Comparison of ENCODE assay signal across 8 cellular contexts in genomic region chr19:32976223-32976805, GRCh38. TPM values are rescaled to one million over a fixed set of nuclear protein-coding genes. Genes with fewer than 3 reads are reported as not detected.
DNase-seq lines count a peak whose midpoint lies in the region; ATAC-seq and TF ChIP-seq lines count a peak whose summit lies in the region.

No MANE protein-coding gene starts in this region.

- no peaks in the 10 kb centered on the region for H4K20me1 ChIP-seq in H9 (ENCODE audit: control insufficient read depth, insufficient read depth, insufficient read length)

- peak overlapping the region; percentile 71 for H3K27ac ChIP-seq in H9 (ENCODE audit: insufficient read length, low read depth, low read length)
- no peak overlapping the region for H3K27ac ChIP-seq in effector memory CD4-positive, alpha-beta T cell (ENCODE audit: insufficient read depth, low read length, poor library complexity, severe bottlenecking)

- peaks cover 7 to 56% (median 33%) of the 10 kb centered on the region in 3 experiments; a peak in 6 of 7 replicates for H3K36me3 Mint-ChIP-seq in H9 (ENCODE audit: insufficient read depth in 1 of 3, low read depth in 3 of 3)

- no peak overlapping the region for H2BK15ac ChIP-seq in H9 (ENCODE audit: low read depth, low read length)

- no peak overlapping the region for H2BK12ac ChIP-seq in H9 (ENCODE audit: insufficient read length, low read depth, low read length)

- H3K9ac ChIP-seq in H9 (ENCODE audit: extremely low read depth, insufficient read length, low read length) = no peak overlapping the region

- no peaks in the 10 kb centered on the region for H3K9me3 ChIP-seq in H9 (ENCODE audit: control insufficient read depth, low read depth, low read length)
- no peaks in the 10 kb centered on the region for H3K9me3 ChIP-seq in effector memory CD4-positive, alpha-beta T cell (ENCODE audit: control insufficient read depth, low read length)

- no peak overlapping the region for H4K5ac ChIP-seq in H9 (ENCODE audit: insufficient read length, low read depth, low read length)

- H3K79me1 ChIP-seq in H9 (ENCODE audit: insufficient read depth, low read depth, low read length, poor library complexity, severe bottlenecking) = no peaks in the 10 kb centered on the region

- H3K27ac Mint-ChIP-seq in H9 = no peak overlapping the region; a peak in 1 of 7 replicates

- no peaks in the 10 kb centered on the region for H3K9me3 Mint-ChIP-seq in H9

- H2AK5ac ChIP-seq in H9 (ENCODE audit: insufficient read length, low read length) = no peak overlapping the region

- no peak overlapping the region for H3T11ph ChIP-seq in H9 (ENCODE audit: low read length)

- ATAC-seq in GM18867 (IDR thresholded peaks at IDR 0.05; ENCODE audit: unreplicated experiment) = no peak

- H4K8ac ChIP-seq in H9 (replicated peaks; ENCODE audit: insufficient read length, low read depth, low read length) = no peak overlapping the region

- H3K4ac ChIP-seq in H9 (ENCODE audit: low read depth, low read length) = no peak overlapping the region

- H2AFZ ChIP-seq in H9 (ENCODE audit: low read length) = no peak overlapping the region

- peaks cover 0 to 3% of the 10 kb centered on the region in 2 experiments; a peak in 1 of 4 replicates for H3K4me1 Mint-ChIP-seq in H9

- peak; percentile 89 for TF ChIP-seq CTCF in H9 (conservative IDR thresholded peaks at IDR 0.05)

- no peaks in the 10 kb centered on the region; the same call in 1 of the 2 replicates for H3K79me2 ChIP-seq in H9 (ENCODE audit: insufficient read depth, low read length)

- no peak overlapping the region for H3K14ac ChIP-seq in H9 (ENCODE audit: insufficient read depth, low read length)

- H3K4me3 Mint-ChIP-seq in H9 = no peak overlapping the region

- no CpG with 5 or more reads among the region's 14 CpGs for WGBS in H9 (ENCODE audit: extremely low coverage, insufficient read length, low lambda C conversion rate)

- H2BK20ac ChIP-seq in H9 (ENCODE audit: low read depth, low read length, poor library complexity, severe bottlenecking) = no peak overlapping the region

- H3K27me3 ChIP-seq in H9 (ENCODE audit: insufficient read depth, low read length) = no peaks in the 10 kb centered on the region
- no peaks in the 10 kb centered on the region for H3K27me3 ChIP-seq in effector memory CD4-positive, alpha-beta T cell (replicated peaks; ENCODE audit: control insufficient read depth, insufficient read depth, low read length, poor library complexity, severe bottlenecking)

- H3K4me1 ChIP-seq in H9 (ENCODE audit: insufficient read depth, low read length) = no peaks in the 10 kb centered on the region
- H3K4me1 ChIP-seq in effector memory CD4-positive, alpha-beta T cell (ENCODE audit: control insufficient read depth, insufficient read depth, low read length, poor library complexity, severe bottlenecking) = peaks cover 2% of the 10 kb centered on the region

- H3K56ac ChIP-seq in H9 (ENCODE audit: insufficient read length, low read depth, low read length) = no peak overlapping the region

- H3K36me3 ChIP-seq in effector memory CD4-positive, alpha-beta T cell (ENCODE audit: control insufficient read depth, insufficient read depth, low read length) = no peaks in the 10 kb centered on the region

- H3K4me2 ChIP-seq in H9 (ENCODE audit: insufficient read depth, insufficient read length, low read length) = no peak overlapping the region

- no peak overlapping the region for H3K23ac ChIP-seq in H9 (ENCODE audit: insufficient read length, low read depth, low read length)

- H3K27me3 Mint-ChIP-seq in H9 (ENCODE audit: low read depth) = no peaks in the 10 kb centered on the region

- H2BK5ac ChIP-seq in H9 (ENCODE audit: insufficient read length, low read length) = no peak overlapping the region

- H2BK120ac ChIP-seq in H9 (ENCODE audit: low read depth, low read length, poor library complexity, severe bottlenecking) = no peak overlapping the region

- peaks cover 3% of the 10 kb centered on the region for H3K23me2 ChIP-seq in H9 (ENCODE audit: insufficient read length, low read depth, low read length, poor library complexity, severe bottlenecking)

- no peak overlapping the region for H3K18ac ChIP-seq in H9 (ENCODE audit: insufficient read length, low read depth, low read length)

- no peak overlapping the region for H3K4me3 ChIP-seq in effector memory CD4-positive, alpha-beta T cell (ENCODE audit: insufficient read depth, low read depth, low read length, poor library complexity, severe bottlenecking)

- no peak overlapping the region for H4K91ac ChIP-seq in H9 (ENCODE audit: insufficient read length, low read depth, low read length)

- DNase-seq in AML-193 (lab: John Stamatoyannopoulos, UW) = peak; percentile 48 to 58
- DNase-seq in H9 = peak; percentile 60
- peak; percentile 32 for DNase-seq in NCI-H526 treated with DMSO at 0.1 percent for 48 hours (lab: John Stamatoyannopoulos, UW)
- peak; percentile 81 to 84 for DNase-seq in activated CD4-positive, alpha-beta T cell treated with anti-CD3 and anti-CD28 coated beads, Interleukin-2, amount 50 U/mL, for 48 hours
- DNase-seq in effector memory CD4-positive, alpha-beta T cell = peak; percentile 23 to 43 (median 24)
- peak; percentile 72 for DNase-seq in midbrain (lab: John Stamatoyannopoulos, UW)
- DNase-seq in stimulated activated CD8-positive, alpha-beta memory T cell treated with anti-CD3 and anti-CD28 coated beads, Interleukin-4, amount 100 ng/mL, for 24 hours (ENCODE audit: low read depth) = peak; percentile 51

RNA-seq across cellular contexts. Expression of gene FAAP24, which starts 4.3 kb away (rescaled TPM):
- total RNA-seq in H9 (2021) = 6.0 and 7.2 TPM in 2 replicates

RNA-seq across cellular contexts. Expression of gene CEP89, which starts 4.6 kb away (rescaled TPM):
- total RNA-seq in H9 (2021) = 21.4 and 22.1 TPM in 2 replicates

Comparison
In these comparisons a context has a peak if more than half of its experiments do, and no peak if none do; other contexts are left out.
1. DNase-seq: peak in every context shown above with its lines; median percentile 82 in activated CD4-positive, alpha-beta T cell treated with anti-CD3 and anti-CD28 coated beads, Interleukin-2, amount 50 U/mL, for 48 hours; 72 in midbrain; 60 in H9; 53 in AML-193; 51 in stimulated activated CD8-positive, alpha-beta memory T cell treated with anti-CD3 and anti-CD28 coated beads, Interleukin-4, amount 100 ng/mL, for 24 hours; 32 in NCI-H526 treated with DMSO at 0.1 percent for 48 hours; 24 in effector memory CD4-positive, alpha-beta T cell.